36 cellular contexts compared by ENCODE assay signal in genomic region chr10:114077347-114077746, GRCh38. TPM values are rescaled to one million over a fixed set of nuclear protein-coding genes. Genes with fewer than 3 reads are reported as not detected.
DNase-seq lines count a peak whose midpoint lies in the region; ATAC-seq and TF ChIP-seq lines count a peak whose summit lies in the region.
"Had no signal": no experiment of that assay in that cellular context is flagged by ENCODE, and none has a peak within 500 bp of the region (broad histone marks: within the 10 kb centered on the region; RNA-seq: fewer than 3 reads in every experiment).

No MANE protein-coding gene starts in this region.

- H3K27ac Mint-ChIP-seq in stimulated activated naive B cell treated with anti-CD40 and anti-IgM and Interleukin-4, amounts not matched to agents 10 μg/mL and 1 μg/mL and 100 μg/mL, for 72 hours, result peak overlapping the region; percentile 76
- H3K27ac Mint-ChIP-seq: activated CD4-positive, alpha-beta T cell treated with anti-CD3 and anti-CD28 coated beads for 36 hours; activated CD8-positive, alpha-beta T cell treated with anti-CD3 and anti-CD28 coated beads, Interleukin-2, amount 10 ng/mL, durations not matched to agents 7 days and 5 days; activated naive CD8-positive, alpha-beta T cell treated with anti-CD3 and anti-CD28 coated beads, Interleukin-2, amount 10 ng/mL, durations not matched to agents 7 days and 5 days; naive thymus-derived CD4-positive, alpha-beta T cell had no signal

- no peak overlapping the region for H3K4me3 Mint-ChIP-seq in stimulated activated naive B cell treated with anti-CD40 and anti-IgM and Interleukin-4, amounts not matched to agents 10 μg/mL and 1 μg/mL and 100 μg/mL, for 72 hours
- no peak overlapping the region for H3K4me3 Mint-ChIP-seq in activated T-cell treated with anti-CD3 and anti-CD28 coated beads, Interleukin-2, amount 50 U/mL, for 4 hours
- H3K4me3 Mint-ChIP-seq: activated CD4-positive, alpha-beta T cell treated with anti-CD3 and anti-CD28 coated beads for 36 hours; activated CD8-positive, alpha-beta T cell treated with anti-CD3 and anti-CD28 coated beads, Interleukin-2, amount 10 ng/mL, durations not matched to agents 7 days and 5 days; activated naive CD8-positive, alpha-beta T cell treated with anti-CD3 and anti-CD28 coated beads, Interleukin-2, amount 10 ng/mL, durations not matched to agents 7 days and 5 days; CD14-positive monocyte; naive thymus-derived CD4-positive, alpha-beta T cell had no signal

- H3K36me3 Mint-ChIP-seq in stimulated activated naive B cell treated with anti-CD40 and anti-IgM and Interleukin-4, amounts not matched to agents 10 μg/mL and 1 μg/mL and 100 μg/mL, for 72 hours, result peaks cover 0 to 2% of the 10 kb centered on the region in 2 donors
- no peaks in the 10 kb centered on the region for H3K36me3 Mint-ChIP-seq in activated T-cell treated with anti-CD3 and anti-CD28 coated beads, Interleukin-2, amount 50 U/mL, for 4 hours (ENCODE audit: insufficient read depth)
- H3K36me3 Mint-ChIP-seq: activated naive CD8-positive, alpha-beta T cell treated with anti-CD3 and anti-CD28 coated beads, Interleukin-2, amount 10 ng/mL, durations not matched to agents 7 days and 5 days; CD14-positive monocyte; naive thymus-derived CD4-positive, alpha-beta T cell had no signal

- H3K27me3 Mint-ChIP-seq in stimulated activated naive B cell treated with anti-CD40 and anti-IgM and Interleukin-4, amounts not matched to agents 10 μg/mL and 1 μg/mL and 100 μg/mL, for 72 hours, result peaks cover 0 to 5% of the 10 kb centered on the region in 2 donors
- H3K27me3 Mint-ChIP-seq in activated T-cell treated with anti-CD3 and anti-CD28 coated beads, Interleukin-2, amount 50 U/mL, for 4 hours (ENCODE audit: low read depth), result no peaks in the 10 kb centered on the region

- peaks cover 2% of the 10 kb centered on the region for H3K27me3 ChIP-seq in foreskin keratinocyte
- H3K27me3 ChIP-seq: cardiac muscle cell, sigmoid colon, transverse colon had no signal

- TF ChIP-seq CTCF in foreskin keratinocyte (conservative IDR thresholded peaks at IDR 0.05), result no peak

- H3K4me1 ChIP-seq in foreskin keratinocyte, result no peaks in the 10 kb centered on the region
- H3K4me1 ChIP-seq: prostate gland, sigmoid colon, transverse colon had no signal

- H3K4me1 Mint-ChIP-seq in stimulated activated naive B cell treated with anti-CD40 and anti-IgM and Interleukin-4, amounts not matched to agents 10 μg/mL and 1 μg/mL and 100 μg/mL, for 72 hours, result peaks cover 21 to 58% of the 10 kb centered on the region in 2 donors
- peaks cover 11% of the 10 kb centered on the region for H3K4me1 Mint-ChIP-seq in activated T-cell treated with anti-CD3 and anti-CD28 coated beads, Interleukin-2, amount 50 U/mL, for 4 hours (ENCODE audit: low read depth)

- DNase-seq in NOMO-1 (lab: John Stamatoyannopoulos, UW; ENCODE audit: unreplicated experiment in 2 of 2), result peak; percentile 29 to 61
- DNase-seq in NOMO-1 treated with dmso at 0.1 percent for 144 hours (lab: John Stamatoyannopoulos, UW; ENCODE audit: unreplicated experiment), result no peak
- no peak for DNase-seq in stimulated activated naive B cell treated with anti-CD40 and anti-IgM and Interleukin-4, amounts not matched to agents 10 μg/mL and 1 μg/mL and 100 μg/mL, for 72 hours
- DNase-seq in activated T-cell treated with anti-CD3 and anti-CD28 coated beads, Interleukin-2, amount 50 U/mL, for 4 hours, result no peak
- DNase-seq in foreskin keratinocyte, result no peak
- DNase-seq: activated CD4-positive, alpha-beta T cell treated with anti-CD3 and anti-CD28 coated beads for 36 hours; activated CD8-positive, alpha-beta T cell treated with anti-CD3 and anti-CD28 coated beads, Interleukin-2, amount 10 ng/mL, durations not matched to agents 7 days and 5 days; activated effector memory CD4-positive, alpha-beta T cell treated with anti-CD3 and anti-CD28 coated beads, Interleukin-2, amount 50 U/mL, for 16 hours; activated naive CD8-positive, alpha-beta T cell treated with anti-CD3 and anti-CD28 coated beads, Interleukin-2, amount 10 ng/mL, durations not matched to agents 7 days and 5 days; activated T-cell treated with anti-CD3 and anti-CD28 coated beads for 4 hours; DMS79 treated with DMSO at 0.1 percent for 48 hours; effector memory CD4-positive, alpha-beta T cell; GDM1; islet precursor cell; MM.1S; naive thymus-derived CD4-positive, alpha-beta T cell; NCI-H1436 treated with DMSO at 0.1 percent for 48 hours; NCI-H2081 treated with DMSO at 0.1 percent for 48 hours; NCI-H2227 treated with DMSO at 0.1 percent for 48 hours; NCI-H69; nucleus accumbens; SHP77 treated with DMSO at 0.1 percent for 48 hours; sigmoid colon; stimulated activated CD4-positive, alpha-beta T cell treated with anti-CD3 and anti-CD28 coated beads, Interleukin-12 subunit alpha, Interleukin-12 subunit beta, amount 100 ng/mL, for 4 hours; stimulated activated CD4-positive, alpha-beta T cell treated with anti-CD3 and anti-CD28 coated beads, Interleukin-2, amount 100 ng/mL, for 48 hours; transverse colon had no signal

- ATAC-seq in GM18511 (IDR thresholded peaks at IDR 0.05; ENCODE audit: unreplicated experiment), result peak; percentile 51
- peak; percentile 42 to 45 for ATAC-seq in stimulated activated naive B cell treated with anti-CD40 and anti-IgM and Interleukin-4, amounts not matched to agents 10 μg/mL and 1 μg/mL and 100 μg/mL, for 72 hours (replicated peaks)
- ATAC-seq in GM18861 (IDR thresholded peaks at IDR 0.05; ENCODE audit: unreplicated experiment), result no peak
- ATAC-seq in activated T-cell treated with anti-CD3 and anti-CD28 coated beads, Interleukin-2, amount 50 U/mL, for 4 hours, result no peak
- ATAC-seq in foreskin keratinocyte, result no peak
- ATAC-seq: activated CD4-positive, alpha-beta T cell treated with anti-CD3 and anti-CD28 coated beads for 36 hours; activated CD8-positive, alpha-beta T cell treated with anti-CD3 and anti-CD28 coated beads, Interleukin-2, amount 10 ng/mL, durations not matched to agents 7 days and 5 days; naive thymus-derived CD4-positive, alpha-beta T cell had no signal

- H3K9me3 Mint-ChIP-seq in stimulated activated naive B cell treated with anti-CD40 and anti-IgM and Interleukin-4, amounts not matched to agents 10 μg/mL and 1 μg/mL and 100 μg/mL, for 72 hours, result peaks cover 1 to 5% of the 10 kb centered on the region in 2 donors
- no peaks in the 10 kb centered on the region for H3K9me3 Mint-ChIP-seq in activated T-cell treated with anti-CD3 and anti-CD28 coated beads, Interleukin-2, amount 50 U/mL, for 4 hours
- H3K9me3 Mint-ChIP-seq: activated naive CD8-positive, alpha-beta T cell treated with anti-CD3 and anti-CD28 coated beads, Interleukin-2, amount 10 ng/mL, durations not matched to agents 7 days and 5 days had no signal

- H3K27ac ChIP-seq in angular gyrus (ENCODE audit: low read depth, low read length) (peak overlapping the region; percentile 69), foreskin keratinocyte (no peak overlapping the region)
- H3K27ac ChIP-seq: 22Rv1, coronary artery, epithelial cell of prostate, prostate gland, sigmoid colon, transverse colon, VCaP had no signal

RNA-seq across cellular contexts. Expression of gene ADRB1, which starts 33.7 kb away (rescaled TPM):
- total RNA-seq in activated T-cell treated with anti-CD3 and anti-CD28 coated beads, Interleukin-2, amount 50 U/mL, for 4 hours, result under 1 TPM in 2 of 3 donors, not detected in 1; 0.05 to 0.20 TPM
- 0.41 and 0.53 TPM in 2 replicates for total RNA-seq in foreskin keratinocyte
- 0.22 and 0.42 TPM in 2 replicates for polyA plus RNA-seq in foreskin keratinocyte
- total RNA-seq: activated CD4-positive, alpha-beta T cell treated with anti-CD3 and anti-CD28 coated beads for 36 hours had no signal
- polyA plus RNA-seq: naive thymus-derived CD4-positive, alpha-beta T cell had no signal

Comparison
In these comparisons a context has a peak if more than half of its experiments do, and no peak if none do; other contexts are left out.
1. DNase-seq: peak in NOMO-1 (2 of 2); none in NOMO-1 treated with dmso at 0.1 percent for 144 hours (single experiment), stimulated activated naive B cell treated with anti-CD40 and anti-IgM and Interleukin-4, amounts not matched to agents 10 μg/mL and 1 μg/mL and 100 μg/mL, for 72 hours (single experiment), activated T-cell treated with anti-CD3 and anti-CD28 coated beads, Interleukin-2, amount 50 U/mL, for 4 hours (single experiment) and foreskin keratinocyte (0 of 2).
2. ATAC-seq: peak in GM18511 (single experiment) and stimulated activated naive B cell treated with anti-CD40 and anti-IgM and Interleukin-4, amounts not matched to agents 10 μg/mL and 1 μg/mL and 100 μg/mL, for 72 hours (2 of 2); none in GM18861 (single experiment), activated T-cell treated with anti-CD3 and anti-CD28 coated beads, Interleukin-2, amount 50 U/mL, for 4 hours (0 of 2) and foreskin keratinocyte (single experiment).